ENCODE assay signal across 26 cellular contexts in the genomic region with DNA sequence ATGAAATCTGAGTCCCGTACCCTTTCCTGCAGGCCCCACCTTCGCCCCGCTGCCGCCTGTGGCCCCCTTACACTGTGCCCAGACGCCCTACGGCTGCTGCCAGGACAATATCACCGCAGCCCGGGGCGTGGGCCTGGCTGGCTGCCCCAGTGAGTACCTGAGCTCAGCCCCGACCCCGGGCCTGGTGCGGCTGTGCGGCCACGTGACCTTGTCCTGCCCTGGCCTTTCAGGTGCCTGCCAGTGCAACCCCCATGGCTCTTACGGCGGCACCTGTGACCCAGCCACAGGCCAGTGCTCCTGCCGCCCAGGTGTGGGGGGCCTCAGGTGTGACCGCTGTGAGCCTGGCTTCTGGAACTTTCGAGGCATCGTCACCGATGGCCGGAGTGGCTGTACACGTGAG. TPM values are rescaled to one million over a fixed set of nuclear protein-coding genes. Genes with fewer than 3 reads are reported as not detected.
"Had no signal": no experiment of that assay in that cellular context is flagged by ENCODE, and none has a peak within 500 bp of the region (broad histone marks: within the 10 kb centered on the region; RNA-seq: fewer than 3 reads in every experiment).

No MANE protein-coding gene starts in this region.

- H3K27me3 ChIP-seq: testis, thyroid gland, tibial artery, upper lobe of right lung, uterus, vagina had no signal

- DNase-seq: stimulated activated CD4-positive, alpha-beta T cell treated with anti-CD3 and anti-CD28 coated beads, Interleukin-2, amount 100 ng/mL, for 48 hours; stimulated activated CD4-positive, alpha-beta T cell treated with anti-CD3 and anti-CD28 coated beads, Interleukin-4, amount 100 ng/mL, for 24 hours; stimulated activated CD4-positive, alpha-beta T cell treated with anti-CD3 and anti-CD28 coated beads, Interleukin-4, amount 100 ng/mL, for 4 hours; stimulated activated CD8-positive, alpha-beta memory T cell treated with anti-CD3 and anti-CD28 coated beads, Interleukin-4, amount 100 ng/mL, for 48 hours; stimulated activated naive B cell treated with anti-CD40 and anti-IgM and Interleukin-4, amounts not matched to agents 10 μg/mL and 1 μg/mL and 100 μg/mL, for 72 hours; stimulated activated naive CD4-positive, alpha-beta T cell; stimulated activated naive CD4-positive, alpha-beta T cell treated with Interleukin-2 at 50 U/mL for 16 hours; stimulated activated naive CD8-positive, alpha-beta T cell treated with anti-CD3 and anti-CD28 coated beads, Interleukin-15, amount 100 ng/mL, for 72 hours; stimulated activated naive CD8-positive, alpha-beta T cell treated with anti-CD3 and anti-CD28 coated beads, Interleukin-15, Interleukin-2, amounts not matched to agents 100 U/mL and 50 U/mL, for 24 hours; stomach; substantia nigra; testis; thyroid gland; tibial artery; transverse colon; trophoblast cell; upper lobe of right lung; uterus had no signal

- H3K27ac ChIP-seq: stomach, suprapubic skin, testis, thoracic aorta, thyroid gland, tibial artery, tibial nerve, transverse colon, upper lobe of left lung, upper lobe of right lung, uterus, vagina had no signal

- H3K4me3 ChIP-seq: stomach, suprapubic skin, testis, thoracic aorta, thyroid gland, tibial artery, tibial nerve, transverse colon, upper lobe of left lung, upper lobe of right lung, uterus, vagina had no signal

- H3K9me3 ChIP-seq: stomach, suprapubic skin, testis, thoracic aorta, thyroid gland, tibial artery, tibial nerve, transverse colon, upper lobe of left lung, upper lobe of right lung, uterus, vagina had no signal

- H3K36me3 ChIP-seq: thoracic aorta, transverse colon, uterus had no signal

- FAIRE-seq: urothelium cell line had no signal

RNA-seq across cellular contexts. Expression of gene RNF223, which starts 29.0 kb away (rescaled TPM):
- total RNA-seq: subcutaneous adipose tissue, temporal lobe, thyroid gland, tibial nerve, uterus had no signal
